In genomic region chr10:132464256-132465192, GRCh38 we compare ENCODE assay signal across 14 cellular contexts.
DNase-seq lines count a peak whose midpoint lies in the region; ATAC-seq and TF ChIP-seq lines count a peak whose summit lies in the region.
"Had no signal": no experiment of that assay in that cellular context is flagged by ENCODE, and none has a peak within 500 bp of the region (broad histone marks: within the 10 kb centered on the region; RNA-seq: fewer than 3 reads in every experiment).

No MANE protein-coding gene starts in this region.

- peak; percentile 77 to 83 for DNase-seq in breast epithelium (ENCODE audit: low spot score in 2 of 2)
- DNase-seq in MCF 10A (ENCODE audit: unreplicated experiment): no peak
- DNase-seq in left ventricle myocardium inferior: peak; percentile 90
- DNase-seq in ovary: peak; percentile 86 to 94 (median 89)
- DNase-seq in aorta: peak; percentile 92 to 94
- no peak for DNase-seq in activated naive CD8-positive, alpha-beta T cell treated with anti-CD3 and anti-CD28 coated beads, Interleukin-2, amount 50 U/mL, for 24 hours
- no peak for DNase-seq in trophoblast cell
- no peak for DNase-seq in WTC11 (ENCODE audit: low spot score)
- DNase-seq: activated naive CD8-positive, alpha-beta T cell treated with anti-CD3 and anti-CD28 coated beads for 36 hours; NCI-H1105 treated with DMSO at 0.1 percent for 48 hours; OCI-M1; stimulated activated CD4-positive, alpha-beta T cell treated with anti-CD3 and anti-CD28 coated beads, Interleukin-15, amount 100 ng/mL, for 24 hours had no signal

- BruUV-seq in MCF 10A (replicated peaks; lab: Mats Ljungman, UMichigan): no TSS peak

- TF ChIP-seq EP300 in ovary (IDR thresholded peaks at IDR 0.05): no peak

- H4K91ac ChIP-seq in trophoblast cell (ENCODE audit: low read depth, low read length): no peak overlapping the region

- POLR2A ChIA-PET in MCF 10A (lab: Yijun Ruan, JAX) (interaction anchor here (0.7 kb wide), 1 partner anchor 10 kb away, joined by 4 read pairs; no protein-coding TSS in a partner anchor), WTC11 (lab: Charles Lee) (no interaction called here)

- no peak overlapping the region for H2AK5ac ChIP-seq in trophoblast cell (ENCODE audit: low read length)

- no peaks in the 10 kb centered on the region for H3K79me2 ChIP-seq in trophoblast cell (ENCODE audit: control insufficient read depth, insufficient read depth, low read length, poor library complexity)

- 17 to 30% (median 20%) methylated on average over 22 of the region's 22 CpGs for WGBS in ovary, 3 donors
- WGBS in aorta, 2 donors: 7 to 11% methylated on average over 22 of the region's 22 CpGs
- WGBS in trophoblast cell (ENCODE audit: extremely low coverage, insufficient coverage, insufficient read length): no CpG with 5 or more reads among the region's 22 CpGs

- intact Hi-C loops in breast epithelium (cut with DNase I; ENCODE audit: low total_unique reads): loop anchor here (10.0 kb wide), 1 partner anchor 60 kb away; no protein-coding TSS in a partner anchor
- intact Hi-C loops in MCF 10A (cut with micrococcal nuclease): no loop called here
- intact Hi-C loops in left ventricle myocardium inferior (cut with micrococcal nuclease): no loop called here
- intact Hi-C loops in ovary (cut with DNase I): loop anchor here (2.0 to 5.0 kb wide), 5 partner anchors 53 to 78 kb away; partner anchors contain the start of gene INPP5A (in 3 of the 4)
- intact Hi-C loops in aorta (cut with DNase I): loop anchor here (1.0 to 5.0 kb wide), 3 partner anchors 33 to 108 kb away; no protein-coding TSS in a partner anchor

- TF ChIP-seq POLR2A in breast epithelium (IDR thresholded peaks at IDR 0.05) (no peak), ovary (IDR thresholded peaks at IDR 0.05) (no peak)

- H2BK120ac ChIP-seq in trophoblast cell (ENCODE audit: insufficient read depth, low read length, poor library complexity): no peak overlapping the region

- H3K18ac ChIP-seq in trophoblast cell (ENCODE audit: low read length): no peak overlapping the region

- no peak overlapping the region for H2AFZ ChIP-seq in trophoblast cell (ENCODE audit: insufficient read depth, low read length, poor library complexity)

- H3K9me3 ChIP-seq in breast epithelium (no peaks in the 10 kb centered on the region), left ventricle myocardium inferior (replicated peaks) (no peaks in the 10 kb centered on the region), ovary (no peaks in the 10 kb centered on the region), aorta (ENCODE audit: control insufficient read depth, low read length) (no peaks in the 10 kb centered on the region), trophoblast cell (ENCODE audit: insufficient read depth, low read depth, low read length) (peaks cover 2% of the 10 kb centered on the region)
- H3K9me3 ChIP-seq: A549 had no signal

- H3K4me3 ChIP-seq in breast epithelium (peak overlapping the region in 2 of 3 donors; percentile 1 to 32), left ventricle myocardium inferior (peak overlapping the region; percentile 43), ovary (no peak overlapping the region), aorta (ENCODE audit: low read length in 2 of 2) (no peak overlapping the region), trophoblast cell (ENCODE audit: low read depth, low read length) (no peak overlapping the region)
- H3K4me3 ChIP-seq: A549 had no signal

- peak in 1 of 3 donors; percentile 6 for TF ChIP-seq CTCF in breast epithelium (IDR thresholded peaks at IDR 0.05)
- TF ChIP-seq CTCF in MCF 10A (IDR thresholded peaks at IDR 0.05; ENCODE audit: unreplicated experiment): no peak
- TF ChIP-seq CTCF in left ventricle myocardium inferior (IDR thresholded peaks at IDR 0.05; ENCODE audit: borderline replicate concordance): no peak
- TF ChIP-seq CTCF in ovary (IDR thresholded peaks at IDR 0.05): no peak
- TF ChIP-seq CTCF in WTC11 (IDR thresholded peaks at IDR 0.05): no peak

- H3K23ac ChIP-seq in trophoblast cell (ENCODE audit: low read length): no peak overlapping the region

- H3K4me3 Mint-ChIP-seq in MCF 10A (ENCODE audit: unreplicated experiment) (no peak overlapping the region), WTC11 (no peak overlapping the region)
- no peak overlapping the region for H3K4me3 Mint-ChIP-seq in activated naive CD8-positive, alpha-beta T cell treated with anti-CD3 and anti-CD28 coated beads, Interleukin-2, amount 50 U/mL, for 24 hours
- H3K4me3 Mint-ChIP-seq: activated naive CD8-positive, alpha-beta T cell treated with anti-CD3 and anti-CD28 coated beads for 36 hours had no signal

- H3K79me1 ChIP-seq in trophoblast cell (ENCODE audit: low read length): no peaks in the 10 kb centered on the region

- H4K8ac ChIP-seq in trophoblast cell (ENCODE audit: low read depth, low read length): no peak overlapping the region

- no peaks in the 10 kb centered on the region for H3K4me1 Mint-ChIP-seq in MCF 10A (ENCODE audit: insufficient read depth, unreplicated experiment)
- peaks cover 3% of the 10 kb centered on the region for H3K4me1 Mint-ChIP-seq in activated naive CD8-positive, alpha-beta T cell treated with anti-CD3 and anti-CD28 coated beads, Interleukin-2, amount 50 U/mL, for 24 hours
- peaks cover 1% of the 10 kb centered on the region for H3K4me1 Mint-ChIP-seq in WTC11

- no peak overlapping the region for H4K12ac ChIP-seq in trophoblast cell (ENCODE audit: low read depth, low read length)

- H3K4ac ChIP-seq in trophoblast cell (ENCODE audit: low read depth, low read length): no peak overlapping the region

- no peak overlapping the region for H3K9ac ChIP-seq in trophoblast cell (ENCODE audit: low read length)

- H3K9me3 Mint-ChIP-seq in MCF 10A (ENCODE audit: unreplicated experiment) (no peaks in the 10 kb centered on the region), WTC11 (no peaks in the 10 kb centered on the region)
- H3K9me3 Mint-ChIP-seq in activated naive CD8-positive, alpha-beta T cell treated with anti-CD3 and anti-CD28 coated beads, Interleukin-2, amount 50 U/mL, for 24 hours: no peaks in the 10 kb centered on the region
- H3K9me3 Mint-ChIP-seq: activated naive CD8-positive, alpha-beta T cell treated with anti-CD3 and anti-CD28 coated beads for 36 hours had no signal

- ATAC-seq in aorta (ENCODE audit: low FRiP score) (peak; percentile 86), WTC11 (no peak)
- no peak for ATAC-seq in activated naive CD8-positive, alpha-beta T cell treated with anti-CD3 and anti-CD28 coated beads, Interleukin-2, amount 50 U/mL, for 24 hours

- H3K4me2 ChIP-seq in trophoblast cell (ENCODE audit: low read length): no peak overlapping the region
- H3K4me2 ChIP-seq: A549 had no signal

- H3K27ac ChIP-seq in breast epithelium: peak overlapping the region; percentile 90 to 95
- H3K27ac ChIP-seq in left ventricle myocardium inferior (replicated peaks): peak overlapping the region; percentile 98
- peak overlapping the region; percentile 38 to 76 for H3K27ac ChIP-seq in ovary
- peak overlapping the region; percentile 76 to 92 for H3K27ac ChIP-seq in aorta (ENCODE audit: low read depth in 1 of 2, low read length in 2 of 2)
- H3K27ac ChIP-seq in trophoblast cell (ENCODE audit: low read depth, low read length): no peak overlapping the region
- H3K27ac ChIP-seq: VCaP had no signal

- no peaks in the 10 kb centered on the region for H3K27me3 Mint-ChIP-seq in MCF 10A (ENCODE audit: insufficient read depth, unreplicated experiment)
- peaks cover under 1% of the 10 kb centered on the region for H3K27me3 Mint-ChIP-seq in activated naive CD8-positive, alpha-beta T cell treated with anti-CD3 and anti-CD28 coated beads, Interleukin-2, amount 50 U/mL, for 24 hours
- no peaks in the 10 kb centered on the region for H3K27me3 Mint-ChIP-seq in WTC11 (ENCODE audit: low read depth)
- H3K27me3 Mint-ChIP-seq: activated naive CD8-positive, alpha-beta T cell treated with anti-CD3 and anti-CD28 coated beads for 36 hours had no signal

- CTCF ChIA-PET in MCF 10A (lab: Yijun Ruan, JAX): interaction anchor here (0.7 to 7.2 kb wide), 6 partner anchors 11 to 189 kb away, joined by 3 to 65 read pairs (median 4); no protein-coding TSS in a partner anchor
- CTCF ChIA-PET in WTC11 (lab: Charles Lee): interaction anchor here (0.9 to 3.6 kb wide), 20 partner anchors 11 to 170 kb away, joined by 3 to 17 read pairs (median 4); no protein-coding TSS in a partner anchor

- H3K36me3 Mint-ChIP-seq in MCF 10A (ENCODE audit: insufficient read depth, unreplicated experiment) (no peaks in the 10 kb centered on the region), WTC11 (no peaks in the 10 kb centered on the region)
- H3K36me3 Mint-ChIP-seq in activated naive CD8-positive, alpha-beta T cell treated with anti-CD3 and anti-CD28 coated beads, Interleukin-2, amount 50 U/mL, for 24 hours (ENCODE audit: low read depth): no peaks in the 10 kb centered on the region
- H3K36me3 Mint-ChIP-seq: activated naive CD8-positive, alpha-beta T cell treated with anti-CD3 and anti-CD28 coated beads for 36 hours had no signal

- no peaks in the 10 kb centered on the region for H3K36me3 ChIP-seq in breast epithelium
- no peaks in the 10 kb centered on the region for H3K36me3 ChIP-seq in left ventricle myocardium inferior
- no peaks in the 10 kb centered on the region for H3K36me3 ChIP-seq in ovary
- H3K36me3 ChIP-seq in aorta (ENCODE audit: control insufficient read depth in 1 of 2, insufficient read depth in 2 of 2, low read length in 1 of 2): no peaks in the 10 kb centered on the region
- H3K36me3 ChIP-seq in trophoblast cell (ENCODE audit: control insufficient read depth in 1 of 2, insufficient read depth in 2 of 2, low read length in 2 of 2): no peaks in the 10 kb centered on the region

- no peak overlapping the region for H3K27ac Mint-ChIP-seq in MCF 10A (ENCODE audit: low read depth, unreplicated experiment)
- H3K27ac Mint-ChIP-seq in activated naive CD8-positive, alpha-beta T cell treated with anti-CD3 and anti-CD28 coated beads, Interleukin-2, amount 50 U/mL, for 24 hours: no peak overlapping the region
- H3K27ac Mint-ChIP-seq in WTC11: no peak overlapping the region
- H3K27ac Mint-ChIP-seq: activated naive CD8-positive, alpha-beta T cell treated with anti-CD3 and anti-CD28 coated beads for 36 hours had no signal

- peaks cover 0 to 4% of the 10 kb centered on the region in 2 donors for H3K27me3 ChIP-seq in breast epithelium
- H3K27me3 ChIP-seq in left ventricle myocardium inferior (ENCODE audit: low read depth): no peaks in the 10 kb centered on the region
- H3K27me3 ChIP-seq in ovary: no peaks in the 10 kb centered on the region
- H3K27me3 ChIP-seq in aorta (ENCODE audit: control insufficient read depth in 1 of 2, insufficient read depth in 2 of 2, low read length in 1 of 2): no peaks in the 10 kb centered on the region
- H3K27me3 ChIP-seq in trophoblast cell (ENCODE audit: insufficient read depth, low read length): no peaks in the 10 kb centered on the region

- H2BK12ac ChIP-seq in trophoblast cell (ENCODE audit: low read length): no peak overlapping the region

- peaks cover 10 to 14% of the 10 kb centered on the region in 2 donors for H3K4me1 ChIP-seq in breast epithelium
- H3K4me1 ChIP-seq in left ventricle myocardium inferior: peaks cover 82% of the 10 kb centered on the region
- H3K4me1 ChIP-seq in ovary (ENCODE audit: insufficient read depth): peaks cover 29% of the 10 kb centered on the region
- no peaks in the 10 kb centered on the region for H3K4me1 ChIP-seq in aorta (ENCODE audit: control insufficient read depth in 1 of 2, insufficient read depth in 2 of 2, low read length in 2 of 2)
- H3K4me1 ChIP-seq in trophoblast cell (ENCODE audit: control insufficient read depth in 1 of 2, insufficient read depth in 2 of 2, low read length in 2 of 2): no peaks in the 10 kb centered on the region

- no peak overlapping the region for H3K14ac ChIP-seq in trophoblast cell (ENCODE audit: low read length)

- H2BK5ac ChIP-seq in trophoblast cell (ENCODE audit: low read depth, low read length, poor library complexity): no peak overlapping the region

Comparison
In these comparisons a context has a peak if more than half of its experiments do, and no peak if none do; other contexts are left out.
1. DNase-seq: peak in breast epithelium (2 of 2), left ventricle myocardium inferior (single experiment), ovary (5 of 5) and aorta (2 of 2); none in MCF 10A (single experiment), activated naive CD8-positive, alpha-beta T cell treated with anti-CD3 and anti-CD28 coated beads, Interleukin-2, amount 50 U/mL, for 24 hours (single experiment), trophoblast cell (0 of 2) and WTC11 (single experiment).
2. intact Hi-C loops: an anchor here in breast epithelium (10.0 kb wide), ovary (2.0 to 5.0 kb wide) and aorta (1.0 to 5.0 kb wide); none called in MCF 10A and left ventricle myocardium inferior.
3. H3K4me3 ChIP-seq: peak in breast epithelium (2 of 3) and left ventricle myocardium inferior (single experiment); none in ovary (single experiment), aorta (0 of 2) and trophoblast cell (single experiment).